In the genomic region with DNA sequence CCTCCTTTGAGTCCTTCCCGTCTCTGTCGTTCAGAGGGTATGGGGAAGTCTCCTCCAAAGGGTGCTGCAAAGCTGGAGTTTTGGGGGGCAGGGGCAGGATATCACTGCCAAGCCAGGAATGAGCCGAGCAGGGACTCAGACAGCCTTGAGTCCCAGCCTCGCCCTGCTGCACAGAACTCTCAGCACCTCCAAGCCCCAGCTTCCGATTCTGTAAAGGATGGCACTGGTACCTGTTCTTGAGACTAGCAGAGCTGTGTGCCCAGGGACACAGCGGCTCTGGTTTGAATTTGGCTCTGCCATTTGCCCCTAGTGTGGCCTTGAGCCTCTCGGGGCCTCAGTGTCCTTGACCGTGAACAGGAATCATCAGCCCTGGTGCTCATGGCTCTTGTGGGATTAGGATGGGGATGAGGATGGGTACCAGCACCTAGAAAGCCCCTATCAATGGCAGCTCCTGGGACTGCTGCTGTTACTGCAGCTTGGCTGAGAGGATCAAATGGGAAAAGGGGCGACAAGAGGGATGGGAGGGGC, we compare ENCODE assay signal across 11 cellular contexts. TPM values are rescaled to one million over a fixed set of nuclear protein-coding genes. Genes with fewer than 3 reads are reported as not detected.
DNase-seq lines count a peak whose midpoint lies in the region; ATAC-seq and TF ChIP-seq lines count a peak whose summit lies in the region.
"Had no signal": no experiment of that assay in that cellular context is flagged by ENCODE, and none has a peak within 500 bp of the region (broad histone marks: within the 10 kb centered on the region; RNA-seq: fewer than 3 reads in every experiment).

No MANE protein-coding gene starts in this region.

- H3K4ac ChIP-seq in neuronal stem cell (ENCODE audit: low read length), result no peak overlapping the region

- H4K8ac ChIP-seq in neuronal stem cell (ENCODE audit: low read depth, low read length), result no peak overlapping the region

- H3K9me3 ChIP-seq in neuronal stem cell (replicated peaks in 1 of 2; ENCODE audit: control insufficient read depth in 2 of 2, insufficient read depth in 1 of 2, low read depth in 1 of 2, low read length in 2 of 2) (no peaks in the 10 kb centered on the region), psoas muscle (no peaks in the 10 kb centered on the region)

- peak overlapping the region; percentile 72 for H3K18ac ChIP-seq in neuronal stem cell (ENCODE audit: low read length)

- H3K14ac ChIP-seq in neuronal stem cell (ENCODE audit: low read length), result peak overlapping the region; percentile 57

- peak overlapping the region; percentile 93 for H2AFZ ChIP-seq in neuronal stem cell (ENCODE audit: low read length)

- H3K4me3 ChIP-seq in AG04449 (ENCODE audit: low read depth, low read length), result peak overlapping the region; percentile 82; the same call in 1 of the 2 replicates
- H3K4me3 ChIP-seq in epithelial cell of proximal tubule (ENCODE audit: low read depth, low read length), result peak overlapping the region; percentile 68
- no peak overlapping the region for H3K4me3 ChIP-seq in neuronal stem cell (ENCODE audit: low read length in 2 of 2)
- H3K4me3 ChIP-seq in psoas muscle, result no peak overlapping the region

- peak overlapping the region; percentile 33 for H2BK12ac ChIP-seq in neuronal stem cell (ENCODE audit: low read length)

- H3K27me3 ChIP-seq in neuronal stem cell (ENCODE audit: control insufficient read depth in 3 of 3, insufficient read depth in 3 of 3, low read depth in 1 of 3, low read length in 3 of 3), result peaks cover 0 to 21% (median 20%) of the 10 kb centered on the region in 3 experiments
- H3K27me3 ChIP-seq in psoas muscle (ENCODE audit: insufficient read depth in 3 of 3, low read length in 2 of 3), result peaks cover 0 to 44% (median 19%) of the 10 kb centered on the region in 3 donors

- no peak overlapping the region for H4K91ac ChIP-seq in neuronal stem cell (ENCODE audit: low read depth, low read length, poor library complexity)

- H2BK120ac ChIP-seq in neuronal stem cell (ENCODE audit: low read depth, low read length), result no peak overlapping the region

- peak overlapping the region; percentile 30 for H2BK5ac ChIP-seq in neuronal stem cell (ENCODE audit: low read length)

- H3K27ac ChIP-seq in neuronal stem cell (replicated peaks; ENCODE audit: low read length) (no peak overlapping the region), psoas muscle (no peak overlapping the region)

- H3K36me3 ChIP-seq in neuronal stem cell (replicated peaks in 1 of 2; ENCODE audit: control insufficient read depth in 2 of 2, insufficient read depth in 2 of 2, low read length in 2 of 2), result no peaks in the 10 kb centered on the region
- H3K36me3 ChIP-seq in psoas muscle (ENCODE audit: insufficient read depth in 1 of 2, low read depth in 1 of 2), result no peaks in the 10 kb centered on the region

- peaks cover 6% of the 10 kb centered on the region for H3K79me1 ChIP-seq in neuronal stem cell (ENCODE audit: low read depth, low read length)

- H3K23ac ChIP-seq in neuronal stem cell (ENCODE audit: low read depth, low read length, poor library complexity), result no peak overlapping the region

- POLR2A ChIA-PET in AG04449 (lab: Yijun Ruan, JAX), result interaction anchor here (0.6 to 1.3 kb wide), 2 partner anchors 19 to 154 kb away, joined by 3 read pairs; no protein-coding TSS in a partner anchor

- H3K4me2 ChIP-seq in neuronal stem cell (ENCODE audit: insufficient read depth, low read length, poor library complexity, severe bottlenecking), result no peak overlapping the region

- H2BK15ac ChIP-seq in neuronal stem cell (ENCODE audit: low read length), result peak overlapping the region; percentile 80

- peak overlapping the region; percentile 86 for H2AK5ac ChIP-seq in neuronal stem cell (ENCODE audit: low read depth, low read length)

- TF ChIP-seq CTCF in AG04449 (IDR thresholded peaks at IDR 0.05; ENCODE audit: insufficient read depth, low read length, missing control alignments), result no peak
- no peak for TF ChIP-seq CTCF in epithelial cell of proximal tubule (conservative IDR thresholded peaks at IDR 0.05; ENCODE audit: low read depth, low read length)
- TF ChIP-seq CTCF in psoas muscle (IDR thresholded peaks at IDR 0.05), result no peak

- no CpG with 5 or more reads among the region's 9 CpGs for WGBS in neuronal stem cell (ENCODE audit: extremely low coverage in 2 of 2, insufficient read length in 2 of 2, insufficient replicate concordance in 1 of 2), 2 donors
- 68 to 78% (median 77%) methylated on average over 9 of the region's 9 CpGs for WGBS in psoas muscle, 3 donors

- intact Hi-C loops in sciatic nerve (cut with DNase I) (no loop called here), psoas muscle (cut with DNase I) (no loop called here)

- peak overlapping the region; percentile 61 for H3K9ac ChIP-seq in neuronal stem cell (ENCODE audit: low read depth, low read length, poor library complexity)

- DNase-seq in AG04449 (ENCODE audit: low read depth, low spot score) (no peak), NCI-H526 (lab: John Stamatoyannopoulos, UW) (peak; percentile 45 to 48), epithelial cell of proximal tubule (ENCODE audit: low read depth) (no peak), neuronal stem cell (ENCODE audit: low spot score) (no peak), SKM-1 treated with dmso at 0.1 percent for 144 hours (lab: John Stamatoyannopoulos, UW; ENCODE audit: unreplicated experiment) (no peak), sciatic nerve (ENCODE audit: low spot score) (no peak), NCI-H1436 treated with DMSO at 0.1 percent for 48 hours (lab: John Stamatoyannopoulos, UW) (no peak), psoas muscle (no peak)
- DNase-seq: activated CD8-positive, alpha-beta memory T cell treated with anti-CD3 and anti-CD28 coated beads for 24 hours; NCI-H187 treated with DMSO at 0.1 percent for 48 hours had no signal

- peaks cover 24 to 32% of the 10 kb centered on the region in 2 donors for H3K4me1 ChIP-seq in neuronal stem cell (ENCODE audit: control insufficient read depth in 2 of 2, insufficient read depth in 1 of 2, low read depth in 1 of 2, low read length in 2 of 2)
- H3K4me1 ChIP-seq in psoas muscle, result peaks cover 13% of the 10 kb centered on the region

- CTCF ChIA-PET in AG04449 (lab: Yijun Ruan, JAX), result interaction anchor here (1.0 to 1.8 kb wide), 2 partner anchors 16 to 35 kb away, joined by 3 to 5 read pairs; no protein-coding TSS in a partner anchor

- ATAC-seq in sciatic nerve (no peak), psoas muscle (no peak)

RNA-seq across cellular contexts. Expression of gene FBLIM1, which starts 1.5 kb away (rescaled TPM):
- 194 and 246 TPM in 2 replicates for total RNA-seq in epithelial cell of proximal tubule
- 11.5 TPM for polyA plus RNA-seq in neuronal stem cell (2013, experiment 1 of 2)
- 11.4 TPM for polyA plus RNA-seq in neuronal stem cell (2013, experiment 2 of 2)
- 29.0 TPM for total RNA-seq in sciatic nerve
- total RNA-seq in psoas muscle, result 10 to 100 TPM in 1 of 4 donors, 1 to 10 TPM in 3; 2.5 to 11.3 (median 4.2) TPM
- polyA plus RNA-seq in psoas muscle, result 1 to 10 TPM; 2.5 to 3.1 (median 2.5) TPM

RNA-seq across cellular contexts. Expression of gene TMEM82, which starts 14.8 kb away (rescaled TPM):
- total RNA-seq in epithelial cell of proximal tubule, result not detected in 2 replicates
- not detected for polyA plus RNA-seq in neuronal stem cell (2013, experiment 1 of 2)
- not detected for polyA plus RNA-seq in neuronal stem cell (2013, experiment 2 of 2)
- total RNA-seq in sciatic nerve, result not detected
- total RNA-seq in psoas muscle, result not detected
- polyA plus RNA-seq in psoas muscle, result not detected
- polyA plus RNA-seq: thymus had no signal

RNA-seq across cellular contexts. Expression of gene SLC25A34, which starts 21.0 kb away (rescaled TPM):
- total RNA-seq in epithelial cell of proximal tubule (0.07 and 0.75 TPM in 2 replicates), sciatic nerve (1.6 TPM), psoas muscle (10 to 100 TPM in 3 of 4 donors, 1 to 10 TPM in 1; 6.1 to 48.2 (median 37.2) TPM)
- 0.33 TPM for polyA plus RNA-seq in neuronal stem cell (2013, experiment 1 of 2)
- 0.32 TPM for polyA plus RNA-seq in neuronal stem cell (2013, experiment 2 of 2)
- polyA plus RNA-seq in psoas muscle, result 10 to 100 TPM in 1 of 3 donors, 1 to 10 TPM in 2; 1.3 to 10.1 (median 7.5) TPM

RNA-seq across cellular contexts. Expression of gene UQCRHL, which starts 50.4 kb away (rescaled TPM):
- total RNA-seq in epithelial cell of proximal tubule, result 1.4 and 2.0 TPM in 2 replicates
- 3.9 TPM for polyA plus RNA-seq in neuronal stem cell (2013, experiment 1 of 2)
- polyA plus RNA-seq in neuronal stem cell (2013, experiment 2 of 2), result 4.1 TPM
- 1.5 TPM for total RNA-seq in sciatic nerve
- total RNA-seq in psoas muscle, result 1 to 10 TPM in 3 of 4 donors, under 1 TPM in 1; 0.97 to 2.8 (median 2.2) TPM
- polyA plus RNA-seq in psoas muscle, result 1 to 10 TPM; 2.9 to 7.1 (median 4.8) TPM

Comparison
In these comparisons a context has a peak if more than half of its experiments do, and no peak if none do; other contexts are left out.
1. DNase-seq: peak in NCI-H526 (2 of 2); none in AG04449 (single experiment), epithelial cell of proximal tubule (single experiment), neuronal stem cell (single experiment), SKM-1 treated with dmso at 0.1 percent for 144 hours (single experiment), sciatic nerve (single experiment), NCI-H1436 treated with DMSO at 0.1 percent for 48 hours (single experiment) and psoas muscle (0 of 2).
2. H3K4me3 ChIP-seq: peak in AG04449 (single experiment) and epithelial cell of proximal tubule (single experiment); none in neuronal stem cell (0 of 2) and psoas muscle (single experiment).